Comparison of ENCODE assay signal across 1 cellular context in the genomic region with DNA sequence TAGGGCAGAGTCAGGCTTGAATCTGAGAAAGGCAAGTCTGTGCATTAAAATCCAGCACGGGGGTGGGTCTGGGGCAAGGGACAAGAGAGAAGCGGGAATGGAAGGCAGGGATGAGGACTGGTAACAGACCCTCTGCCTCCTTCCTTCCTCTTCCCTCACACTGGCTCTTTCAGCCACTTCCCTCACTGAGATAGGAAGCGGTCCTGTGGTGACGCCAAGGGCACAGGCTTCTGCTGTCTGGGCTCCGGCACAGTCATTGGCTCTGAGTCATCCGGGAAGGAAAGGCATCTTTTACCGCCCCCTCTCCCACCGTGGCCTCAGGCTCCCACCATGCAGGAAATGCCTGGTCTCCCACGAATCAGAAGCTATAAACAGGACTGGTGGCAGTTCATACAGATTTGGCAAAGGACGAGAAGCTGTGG.
TF ChIP-seq lines count a peak whose summit lies in the region.

No MANE protein-coding gene starts in this region.

TF ChIP-seq in IMR-90, 13 proteins besides CTCF, POLR2A, EP300 and RAD21 (continued from another document):
- TF ChIP-seq, protein P1, sequence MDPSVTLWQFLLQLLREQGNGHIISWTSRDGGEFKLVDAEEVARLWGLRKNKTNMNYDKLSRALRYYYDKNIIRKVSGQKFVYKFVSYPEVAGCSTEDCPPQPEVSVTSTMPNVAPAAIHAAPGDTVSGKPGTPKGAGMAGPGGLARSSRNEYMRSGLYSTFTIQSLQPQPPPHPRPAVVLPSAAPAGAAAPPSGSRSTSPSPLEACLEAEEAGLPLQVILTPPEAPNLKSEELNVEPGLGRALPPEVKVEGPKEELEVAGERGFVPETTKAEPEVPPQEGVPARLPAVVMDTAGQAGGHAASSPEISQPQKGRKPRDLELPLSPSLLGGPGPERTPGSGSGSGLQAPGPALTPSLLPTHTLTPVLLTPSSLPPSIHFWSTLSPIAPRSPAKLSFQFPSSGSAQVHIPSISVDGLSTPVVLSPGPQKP (IDR thresholded peaks at IDR 0.05; ENCODE audit: borderline replicate concordance, low read depth, low read length) = no peak
- TF ChIP-seq BHLHE40 (IDR thresholded peaks at IDR 0.05; ENCODE audit: low read depth, low read length) (peak; percentile 62; the same call in 1 of the 2 replicates), MXI1 (IDR thresholded peaks at IDR 0.05; ENCODE audit: borderline replicate concordance, low read depth, low read length) (no peak), MAZ (IDR thresholded peaks at IDR 0.05; ENCODE audit: borderline replicate concordance, low read depth, low read length) (peak; percentile 57; the same call in 1 of the 2 replicates)
